Comparison of ENCODE assay signal across 15 cellular contexts in genomic region chr3:11391930-11392688, GRCh38.
A peak's percentile ranks its signal among the peaks of the same experiment; 100 is the strongest.
DNase-seq lines count a peak whose midpoint lies in the region; ATAC-seq and TF ChIP-seq lines count a peak whose summit lies in the region.
"Had no signal": no experiment of that assay in that cellular context is flagged by ENCODE, and none has a peak within 500 bp of the region (broad histone marks: within the 10 kb centered on the region; RNA-seq: fewer than 3 reads in every experiment).

No MANE protein-coding gene starts in this region.

- no peak for TF ChIP-seq CTCF in DOHH2 (IDR thresholded peaks at IDR 0.05; ENCODE audit: low read depth, low read length, poor library complexity, severe bottlenecking)
- no peak for TF ChIP-seq CTCF in chondrocyte (IDR thresholded peaks at IDR 0.05)
- TF ChIP-seq CTCF in nephron (IDR thresholded peaks at IDR 0.05; ENCODE audit: unreplicated experiment in 3 of 3), result no peak

- no peak overlapping the region for H3K27ac ChIP-seq in DOHH2 (ENCODE audit: low read depth, low read length)

- no peaks in the 10 kb centered on the region for H3K27me3 Mint-ChIP-seq in chondrocyte (ENCODE audit: low read depth)
- H3K27me3 Mint-ChIP-seq in nephron (ENCODE audit: low read depth), result no peaks in the 10 kb centered on the region
- H3K27me3 Mint-ChIP-seq: activated CD4-positive, alpha-beta memory T cell treated with anti-CD3 and anti-CD28 coated beads, Interleukin-2, amount 10 ng/mL, durations not matched to agents 7 days and 5 days; activated naive CD8-positive, alpha-beta T cell; stimulated activated naive CD8-positive, alpha-beta T cell treated with anti-CD3 and anti-CD28 coated beads, Interleukin-15, amount 100 ng/mL, for 72 hours had no signal

- no peaks in the 10 kb centered on the region for H3K9me2 ChIP-seq in DOHH2 (replicated peaks; ENCODE audit: control insufficient read depth, low read length)

- no peaks in the 10 kb centered on the region for H3K9me3 ChIP-seq in DOHH2 (ENCODE audit: control insufficient read depth, insufficient read depth, low read length)

- no peaks in the 10 kb centered on the region for H3K9me3 Mint-ChIP-seq in chondrocyte (ENCODE audit: low read depth)
- no peaks in the 10 kb centered on the region for H3K9me3 Mint-ChIP-seq in nephron
- H3K9me3 Mint-ChIP-seq: activated CD4-positive, alpha-beta memory T cell treated with anti-CD3 and anti-CD28 coated beads, Interleukin-2, amount 10 ng/mL, durations not matched to agents 7 days and 5 days; stimulated activated naive CD8-positive, alpha-beta T cell treated with anti-CD3 and anti-CD28 coated beads, Interleukin-15, amount 100 ng/mL, for 72 hours had no signal

- no peaks in the 10 kb centered on the region for H3K36me3 Mint-ChIP-seq in chondrocyte (ENCODE audit: low read depth)
- peaks cover 6% of the 10 kb centered on the region for H3K36me3 Mint-ChIP-seq in nephron (ENCODE audit: low read depth)

- H3K36me3 ChIP-seq in DOHH2 (ENCODE audit: control insufficient read depth, low read length), result no peaks in the 10 kb centered on the region

- no peak overlapping the region for H3K4me3 ChIP-seq in DOHH2 (ENCODE audit: low read length)

- no peaks in the 10 kb centered on the region for H3K79me2 ChIP-seq in DOHH2 (ENCODE audit: control insufficient read depth, low read length)

- H3K27ac Mint-ChIP-seq in chondrocyte (ENCODE audit: unreplicated experiment) (peak overlapping the region; percentile 83), nephron (peak overlapping the region; percentile 66 to 96 (median 94))
- H3K27ac Mint-ChIP-seq: activated CD4-positive, alpha-beta memory T cell treated with anti-CD3 and anti-CD28 coated beads, Interleukin-2, amount 10 ng/mL, durations not matched to agents 7 days and 5 days; activated naive CD8-positive, alpha-beta T cell; stimulated activated naive CD8-positive, alpha-beta T cell treated with anti-CD3 and anti-CD28 coated beads, Interleukin-15, amount 100 ng/mL, for 72 hours had no signal

- H3K4me1 ChIP-seq in DOHH2 (ENCODE audit: control insufficient read depth, low read length), result peaks cover 13% of the 10 kb centered on the region

- H3F3A ChIP-seq in DOHH2 (ENCODE audit: control insufficient read depth, insufficient read depth), result no peaks in the 10 kb centered on the region

- no peaks in the 10 kb centered on the region for H3K27me3 ChIP-seq in DOHH2 (ENCODE audit: control insufficient read depth, low read length)

- DNase-seq in M059J (ENCODE audit: low read depth), result peak; percentile 79
- DNase-seq in chondrocyte (ENCODE audit: low spot score), result no peak
- DNase-seq in activated CD4-positive, alpha-beta T cell treated with anti-CD3 and anti-CD28 coated beads, Interleukin-2, amount 50 U/mL, for 48 hours, result no peak
- DNase-seq in GF-D8 (lab: John Stamatoyannopoulos, UW), result no peak
- DNase-seq in stimulated activated CD4-positive, alpha-beta T cell treated with anti-CD3 and anti-CD28 coated beads, Interleukin-2, amount 100 ng/mL, for 48 hours, result no peak
- DNase-seq: activated CD4-positive, alpha-beta memory T cell treated with anti-CD3 and anti-CD28 coated beads, Interleukin-2, amount 10 ng/mL, durations not matched to agents 7 days and 5 days; kidney; nucleus accumbens; stimulated activated CD4-positive, alpha-beta T cell treated with anti-CD3 and anti-CD28 coated beads, Interleukin-1b, Interleukin-23, amount 100 ng/mL, for 48 hours; stimulated activated naive CD8-positive, alpha-beta T cell treated with anti-CD3 and anti-CD28 coated beads, Interleukin-15, amount 100 ng/mL, for 72 hours; SW 1271 had no signal

- no peak for ATAC-seq in HG02973 (IDR thresholded peaks at IDR 0.05; ENCODE audit: unreplicated experiment)
- ATAC-seq: stimulated activated naive CD8-positive, alpha-beta T cell treated with anti-CD3 and anti-CD28 coated beads, Interleukin-15, amount 100 ng/mL, for 72 hours had no signal

- H3K4me1 Mint-ChIP-seq in chondrocyte (ENCODE audit: low read depth) (peaks cover 39% of the 10 kb centered on the region), nephron (peaks cover 39% of the 10 kb centered on the region)

- peak overlapping the region; percentile 15; the same call in 1 of the 2 replicates for H3K4me2 ChIP-seq in DOHH2 (ENCODE audit: low read length)

- no peaks in the 10 kb centered on the region for H4K20me1 ChIP-seq in DOHH2 (ENCODE audit: control insufficient read depth, insufficient read depth, low read depth, low read length)

- H3K4me3 Mint-ChIP-seq in chondrocyte (ENCODE audit: unreplicated experiment) (no peak overlapping the region), nephron (peak overlapping the region in 1 of 3 experiments; percentile 50)
- H3K4me3 Mint-ChIP-seq: activated CD4-positive, alpha-beta memory T cell treated with anti-CD3 and anti-CD28 coated beads, Interleukin-2, amount 10 ng/mL, durations not matched to agents 7 days and 5 days; activated naive CD8-positive, alpha-beta T cell; stimulated activated naive CD8-positive, alpha-beta T cell treated with anti-CD3 and anti-CD28 coated beads, Interleukin-15, amount 100 ng/mL, for 72 hours had no signal
